ENCODE assay signal across 35 cellular contexts in genomic region chr2:224563537-224563936, GRCh38. TPM values are rescaled to one million over a fixed set of nuclear protein-coding genes. Genes with fewer than 3 reads are reported as not detected.
DNase-seq lines count a peak whose midpoint lies in the region; ATAC-seq, FAIRE-seq and TF ChIP-seq lines count a peak whose summit lies in the region.
"Had no signal": no experiment of that assay in that cellular context is flagged by ENCODE, and none has a peak within 500 bp of the region (broad histone marks: within the 10 kb centered on the region; RNA-seq: fewer than 3 reads in every experiment).

No MANE protein-coding gene starts in this region.

- H3K27me3 Mint-ChIP-seq in CD4-positive, alpha-beta T cell = no peaks in the 10 kb centered on the region
- no peaks in the 10 kb centered on the region for H3K27me3 Mint-ChIP-seq in HFFc6 (ENCODE audit: insufficient read depth)
- no peaks in the 10 kb centered on the region for H3K27me3 Mint-ChIP-seq in memory B cell
- H3K27me3 Mint-ChIP-seq in CD8-positive, alpha-beta T cell (ENCODE audit: low read depth) = no peaks in the 10 kb centered on the region
- H3K27me3 Mint-ChIP-seq: naive B cell; stimulated activated memory B cell treated with anti-CD40 and anti-IgM and Interleukin-4, amounts not matched to agents 10 μg/mL and 1 μg/mL and 100 μg/mL, for 72 hours had no signal

- H3K9me3 ChIP-seq in CD4-positive, alpha-beta T cell (ENCODE audit: control insufficient read depth, low read length) = no peaks in the 10 kb centered on the region
- no peaks in the 10 kb centered on the region for H3K9me3 ChIP-seq in K562 (replicated peaks; ENCODE audit: control insufficient read depth, insufficient read depth, low read depth, low read length)
- peaks cover 5% of the 10 kb centered on the region for H3K9me3 ChIP-seq in CD8-positive, alpha-beta T cell (ENCODE audit: low read length)
- H3K9me3 ChIP-seq: testis had no signal

- TF ChIP-seq EP300 in K562 (IDR thresholded peaks at IDR 0.05; ENCODE audit: low read length) = no peak

- peaks cover 0 to 3% of the 10 kb centered on the region in 2 experiments; a peak in 3 of 5 replicates for H3K4me1 ChIP-seq in K562 (replicated peaks in 1 of 2; ENCODE audit: control insufficient read depth in 2 of 2, insufficient read depth in 2 of 2, low read length in 2 of 2)
- peaks cover 58% of the 10 kb centered on the region for H3K4me1 ChIP-seq in CD8-positive, alpha-beta T cell (ENCODE audit: insufficient read depth, low read length)
- H3K4me1 ChIP-seq: foreskin keratinocyte, uterus had no signal

- no peak overlapping the region for H3K27ac Mint-ChIP-seq in CD4-positive, alpha-beta T cell
- H3K27ac Mint-ChIP-seq in HFFc6 = peak overlapping the region; percentile 4; the same call in 1 of the 2 replicates
- peak overlapping the region; percentile 22 for H3K27ac Mint-ChIP-seq in memory B cell
- no peak overlapping the region for H3K27ac Mint-ChIP-seq in CD8-positive, alpha-beta T cell
- H3K27ac Mint-ChIP-seq: activated naive CD4-positive, alpha-beta T cell treated with anti-CD3 and anti-CD28 coated beads for 36 hours; stimulated activated memory B cell treated with anti-CD40 and anti-IgM and Interleukin-4, amounts not matched to agents 10 μg/mL and 1 μg/mL and 100 μg/mL, for 72 hours had no signal

- H4K20me1 ChIP-seq in K562 (replicated peaks; ENCODE audit: control insufficient read depth, insufficient read depth, low read length) = peaks cover 4% of the 10 kb centered on the region; the same call in 1 of the 2 replicates

- H3K36me3 Mint-ChIP-seq in CD4-positive, alpha-beta T cell (ENCODE audit: low read depth) = peaks cover 41% of the 10 kb centered on the region
- H3K36me3 Mint-ChIP-seq in HFFc6 (ENCODE audit: low read depth) (peaks cover 27% of the 10 kb centered on the region), memory B cell (peaks cover 20% of the 10 kb centered on the region)
- peaks cover 28% of the 10 kb centered on the region for H3K36me3 Mint-ChIP-seq in CD8-positive, alpha-beta T cell

- H3K4me2 ChIP-seq in K562 (ENCODE audit: insufficient read depth, low read length) = no peak overlapping the region
- H3K4me2 ChIP-seq: BLaER1 had no signal

- H3K4me3 Mint-ChIP-seq in CD4-positive, alpha-beta T cell = peak overlapping the region; percentile 2
- H3K4me3 Mint-ChIP-seq in HFFc6 (no peak overlapping the region), memory B cell (no peak overlapping the region)
- H3K4me3 Mint-ChIP-seq in CD8-positive, alpha-beta T cell = no peak overlapping the region
- H3K4me3 Mint-ChIP-seq: activated naive CD4-positive, alpha-beta T cell treated with anti-CD3 and anti-CD28 coated beads for 36 hours; stimulated activated memory B cell treated with anti-CD40 and anti-IgM and Interleukin-4, amounts not matched to agents 10 μg/mL and 1 μg/mL and 100 μg/mL, for 72 hours had no signal

- peaks cover 4% of the 10 kb centered on the region for H3K9me3 Mint-ChIP-seq in CD4-positive, alpha-beta T cell
- H3K9me3 Mint-ChIP-seq in HFFc6 = peaks cover 6% of the 10 kb centered on the region; the same call in 1 of the 2 replicates
- H3K9me3 Mint-ChIP-seq in memory B cell = peaks cover 2% of the 10 kb centered on the region
- H3K9me3 Mint-ChIP-seq in CD8-positive, alpha-beta T cell = no peaks in the 10 kb centered on the region

- intact Hi-C loops in CD4-positive, alpha-beta T cell (cut with DNase I, micrococcal nuclease) = no loop called here
- intact Hi-C loops in K562 (cut with micrococcal nuclease) = no loop called here
- intact Hi-C loops in CD8-positive, alpha-beta T cell (cut with DNase I, micrococcal nuclease) = loop anchor here in 1 of 2 experiments (2.0 kb wide), 1 partner anchor 15 kb away; no protein-coding TSS in a partner anchor

- no peak for TF ChIP-seq CTCF in CD4-positive, alpha-beta T cell (IDR thresholded peaks at IDR 0.05)
- no peak for TF ChIP-seq CTCF in HFFc6 (IDR thresholded peaks at IDR 0.05)
- no peak for TF ChIP-seq CTCF in K562 (IDR thresholded peaks at IDR 0.05 in 2 of 3, conservative IDR thresholded peaks at IDR 0.05 in 1 of 3; ENCODE audit: insufficient read depth in 2 of 3, low read depth in 1 of 3, low read length in 3 of 3)
- TF ChIP-seq CTCF in CD8-positive, alpha-beta T cell (IDR thresholded peaks at IDR 0.05) = no peak
- no peak for TF ChIP-seq CTCF in omental fat pad (IDR thresholded peaks at IDR 0.05)

- H3K9ac ChIP-seq in K562 (ENCODE audit: insufficient read depth in 1 of 2, low read depth in 2 of 2, low read length in 2 of 2) = no peak overlapping the region
- H3K9ac ChIP-seq: BLaER1 had no signal

- H2AFZ ChIP-seq in K562 (ENCODE audit: low read depth, low read length) = no peak overlapping the region

- H3K9me1 ChIP-seq in K562 (ENCODE audit: control insufficient read depth, insufficient read depth, low read length) = no peaks in the 10 kb centered on the region

- no TSS peak for BruUV-seq in K562 (replicated peaks; lab: Mats Ljungman, UMichigan)

- TF ChIP-seq POLR2A in K562 (conservative IDR thresholded peaks at IDR 0.05) = no peak

- no peak for FAIRE-seq in K562 (lab: Jason Lieb, UNC)
- FAIRE-seq: endothelial cell of umbilical vein, GM12892, HTR-8/SVneo, small intestine, TTC549 had no signal

- CTCF ChIA-PET in CD4-positive, alpha-beta T cell (lab: Charles Lee) = no interaction called here
- CTCF ChIA-PET in K562 (lab: Yijun Ruan, JAX; ENCODE audit: low intra/inter-chr PET ratio) = no interaction called here
- CTCF ChIA-PET in CD8-positive, alpha-beta T cell (lab: Charles Lee) = no interaction called here

- ATAC-seq in CD4-positive, alpha-beta T cell (ENCODE audit: poor library complexity) = no peak
- ATAC-seq in K562 (no peak), memory B cell (ENCODE audit: low read depth) (no peak), omental fat pad (ENCODE audit: low FRiP score) (no peak), HG03378 (IDR thresholded peaks at IDR 0.05; ENCODE audit: unreplicated experiment) (no peak), HG03039 (IDR thresholded peaks at IDR 0.05; ENCODE audit: unreplicated experiment) (no peak)
- no peak for ATAC-seq in CD8-positive, alpha-beta T cell
- ATAC-seq: foreskin keratinocyte; left lobe of liver; Panc1; stimulated activated memory B cell treated with anti-CD40 and anti-IgM and Interleukin-4, amounts not matched to agents 10 μg/mL and 1 μg/mL and 100 μg/mL, for 72 hours had no signal

- in situ Hi-C loops in K562 (cut with MboI) = no loop called here

- no peak overlapping the region for H3K4me3 ChIP-seq in K562
- no peak overlapping the region for H3K4me3 ChIP-seq in CD8-positive, alpha-beta T cell (ENCODE audit: low read depth, low read length)
- H3K4me3 ChIP-seq: BLaER1, dorsolateral prefrontal cortex, testis, uterus had no signal

- H3K4me1 Mint-ChIP-seq in CD4-positive, alpha-beta T cell (ENCODE audit: low read depth) = peaks cover 12% of the 10 kb centered on the region
- peaks cover 10% of the 10 kb centered on the region for H3K4me1 Mint-ChIP-seq in HFFc6 (ENCODE audit: low read depth)
- peaks cover 34% of the 10 kb centered on the region for H3K4me1 Mint-ChIP-seq in memory B cell
- H3K4me1 Mint-ChIP-seq in CD8-positive, alpha-beta T cell (ENCODE audit: low read depth) = peaks cover 58% of the 10 kb centered on the region

- peaks cover 14% of the 10 kb centered on the region; the same call in 1 of the 3 replicates for H3K36me3 ChIP-seq in K562 (ENCODE audit: control insufficient read depth, insufficient read depth, low read length)
- H3K36me3 ChIP-seq in CD8-positive, alpha-beta T cell (ENCODE audit: insufficient read depth, low read length) = no peaks in the 10 kb centered on the region
- H3K36me3 ChIP-seq: uterus had no signal

- POLR2A ChIA-PET in CD4-positive, alpha-beta T cell (lab: Charles Lee) = no interaction called here
- POLR2A ChIA-PET in K562 (lab: Yijun Ruan, JAX) = interaction anchor here (1.4 kb wide), 1 partner anchor 12 kb away, joined by 3 read pairs; no protein-coding TSS in a partner anchor
- POLR2A ChIA-PET in CD8-positive, alpha-beta T cell (lab: Charles Lee) = no interaction called here

- no peak overlapping the region for H3K27ac ChIP-seq in CD4-positive, alpha-beta T cell (ENCODE audit: low read depth, low read length)
- no peak overlapping the region for H3K27ac ChIP-seq in K562 (ENCODE audit: extremely low read depth, low read depth, low read length)
- H3K27ac ChIP-seq in CD8-positive, alpha-beta T cell (ENCODE audit: low read depth, low read length) = no peak overlapping the region
- H3K27ac ChIP-seq: BLaER1, dorsolateral prefrontal cortex, foreskin keratinocyte, testis, uterus had no signal

- no peaks in the 10 kb centered on the region for H3K27me3 ChIP-seq in CD4-positive, alpha-beta T cell (ENCODE audit: control insufficient read depth, insufficient read depth, low read length)
- no peaks in the 10 kb centered on the region for H3K27me3 ChIP-seq in K562 (ENCODE audit: control insufficient read depth in 2 of 2, insufficient read depth in 2 of 2, low read length in 2 of 2)
- H3K27me3 ChIP-seq in CD8-positive, alpha-beta T cell (ENCODE audit: insufficient read depth, low read length) = no peaks in the 10 kb centered on the region
- H3K27me3 ChIP-seq: BLaER1, dorsolateral prefrontal cortex, foreskin keratinocyte, testis, uterus had no signal

- no peak for TF ChIP-seq RAD21 in K562 (CRISPR knock-in tag; conservative IDR thresholded peaks at IDR 0.05 in 1 of 2, IDR thresholded peaks at IDR 0.05 in 1 of 2)

- DNase-seq in CD4-positive, alpha-beta T cell = no peak
- no peak for DNase-seq in HFFc6
- DNase-seq in K562 (ENCODE audit: extremely low read depth in 1 of 4, low spot score in 3 of 4) = no peak
- DNase-seq in memory B cell (ENCODE audit: low spot score in 2 of 2) = no peak
- no peak for DNase-seq in CD8-positive, alpha-beta T cell
- no peak for DNase-seq in omental fat pad (ENCODE audit: low spot score)
- DNase-seq: ACHN; activated CD4-positive, CD25-positive, alpha-beta regulatory T cell treated with anti-CD3 and anti-CD28 coated beads, Interleukin-2, amount 50 U/mL, for 72 hours; activated naive CD4-positive, alpha-beta T cell treated with anti-CD3 and anti-CD28 coated beads for 36 hours; activated T-cell treated with anti-CD3 and anti-CD28 coated beads, Interleukin-2, amount 50 U/mL, for 48 hours; anterior cingulate cortex; dorsolateral prefrontal cortex; EL; foreskin keratinocyte; naive B cell; NCI-H1694 treated with DMSO at 0.1 percent for 48 hours; NCI-H2171; NCI-H524; NK-92 treated with Interleukin-12 subunit alpha and Interleukin-12 subunit beta, amount 100 ng/mL, for 24 hours; occipital lobe; SIG-M5; small intestine; T-helper 1 cell; testis; uterus had no signal

- peaks cover 97% of the 10 kb centered on the region for H3K79me2 ChIP-seq in K562 (ENCODE audit: control insufficient read depth, insufficient read depth, low read length)

RNA-seq across cellular contexts. Expression of gene CUL3, which starts 21.6 kb away (rescaled TPM):
- 100 to 1,000 TPM; 115 TPM for total RNA-seq in CD4-positive, alpha-beta T cell
- total RNA-seq in HFFc6 (2021; fragmentation: NEBNext Ultra II Directional; extraction: Animal tissue kit (Norgen Biotek cat#: 25700)) = 10 to 100 TPM; 76.9 to 88.4 (median 83.3) TPM
- 27.8 and 89.4 TPM in 2 replicates for total RNA-seq in K562 (2011; cell fraction: chromatin; rRNA removed; ENCODE audit: low replicate concordance)
- total RNA-seq in K562 (2011; cell fraction: nucleolus; rRNA removed) = 10.8 and 12.6 TPM in 2 replicates
- 27.4 and 61.0 TPM in 2 replicates for total RNA-seq in K562 (2011; cell fraction: nucleoplasm; rRNA removed)
- 31.5 and 33.2 TPM in 2 replicates for total RNA-seq in K562 (2014; rRNA removed)
- 71.9 and 76.9 TPM in 2 replicates for total RNA-seq in K562 (2014; rRNA removed; fragmentation: Illumina TruSeq; extraction: Trizol)
- total RNA-seq in K562 (2015; rRNA removed; fragmentation: Illumina TruSeq; extraction: Trizol) = 59.8 and 62.8 TPM in 2 replicates
- 54.4 and 56.4 TPM in 2 replicates for total RNA-seq in K562 (2021)
- 21.2 and 50.4 TPM in 2 replicates for polyA plus RNA-seq in K562 (2011; rRNA removed)
- polyA plus RNA-seq in K562 (2011; cell fraction: cytosol; rRNA removed) = 13.3 and 16.9 TPM in 2 replicates
- polyA plus RNA-seq in K562 (2011; cell fraction: nucleus; rRNA removed) = 11.4 and 14.5 TPM in 2 replicates
- 36.9 and 56.6 TPM in 2 replicates for polyA plus RNA-seq in K562 (2012)
- polyA plus RNA-seq in K562 (2014; fragmentation: Illumina TruSeq; extraction: Trizol) = 59.0 and 69.4 TPM in 2 replicates
- polyA plus RNA-seq in K562 (2014; fragmentation: Nextera tagmentation; extraction: Ambion mirVana) = 10 to 100 TPM; 31.5 to 33.3 TPM
- 36.1 and 56.4 TPM in 2 replicates for polyA plus RNA-seq in K562 (2014; rRNA removed)
- 52.9 and 85.9 TPM in 2 replicates for polyA minus RNA-seq in K562 (2011; rRNA and poly(A)+ RNA removed)
- polyA minus RNA-seq in K562 (2011; cell fraction: cytosol; rRNA and poly(A)+ RNA removed) = 22.7 and 33.4 TPM in 2 replicates
- 19.4 and 31.0 TPM in 2 replicates for polyA minus RNA-seq in K562 (2011; cell fraction: nucleus; rRNA and poly(A)+ RNA removed)
- 100 to 1,000 TPM; 119 to 121 TPM for total RNA-seq in CD8-positive, alpha-beta T cell
- 10 to 100 TPM; 68.0 to 92.7 (median 70.8) TPM for total RNA-seq in omental fat pad

Comparison
In these comparisons a context has a peak if more than half of its experiments do, and no peak if none do; other contexts are left out.
1. H3K27ac Mint-ChIP-seq: peak in HFFc6 (single experiment) and memory B cell (single experiment); none in CD4-positive, alpha-beta T cell (single experiment) and CD8-positive, alpha-beta T cell (single experiment).